In the genomic region with DNA sequence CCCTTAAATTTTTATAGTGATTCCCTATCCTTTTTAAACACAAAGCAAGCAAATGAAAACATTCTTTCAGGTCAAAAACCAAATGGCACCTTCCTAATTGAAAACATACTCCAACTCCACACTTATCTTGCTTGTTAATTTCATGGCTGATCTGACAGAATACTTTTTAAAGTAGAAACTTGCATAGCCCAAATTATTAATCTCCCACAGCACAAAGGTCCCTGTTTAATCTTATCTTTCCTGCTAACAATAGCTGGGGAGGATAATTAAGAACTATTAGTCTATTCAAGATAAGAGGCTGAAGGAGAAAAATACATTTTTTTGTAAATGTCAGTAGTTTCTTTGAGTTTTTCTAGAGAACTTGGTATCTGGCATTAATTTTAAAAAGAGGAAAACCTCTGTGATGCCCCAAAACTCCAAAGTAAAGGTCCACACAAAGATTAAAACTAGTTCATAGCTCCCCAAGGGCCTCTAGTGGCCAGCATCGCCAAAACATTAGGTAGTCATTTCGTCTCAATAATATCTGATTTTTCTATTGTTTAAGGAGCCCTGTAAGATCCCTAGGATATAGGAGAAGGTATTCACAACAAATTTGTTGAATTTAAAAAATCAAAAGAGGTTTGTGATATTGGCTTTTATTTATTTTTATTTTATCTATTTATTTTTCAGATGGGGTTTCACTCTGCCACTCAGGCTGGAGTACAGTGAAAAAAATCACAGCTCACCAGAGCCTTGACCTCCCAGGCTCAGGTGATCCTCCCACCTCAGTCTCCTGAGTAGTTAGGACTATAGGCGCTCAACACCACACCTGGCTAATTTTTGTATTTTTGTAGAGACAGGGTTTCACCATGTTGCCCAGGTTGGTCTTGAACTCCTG, we compare ENCODE assay signal across 1 cellular context.
TF ChIP-seq lines count a peak whose summit lies in the region.

No MANE protein-coding gene starts in this region.

TF ChIP-seq in K562, 482 proteins besides CTCF, POLR2A, EP300 and RAD21:
- TF ChIP-seq CAMTA2 (CRISPR knock-in tag; conservative IDR thresholded peaks at IDR 0.05) (no peak), SMC3 (conservative IDR thresholded peaks at IDR 0.05; ENCODE audit: insufficient read depth, low read depth, low read length) (0 out of 2 replicates have a peak, but pooled peaks have one; percentile 18)
